Comparison of ENCODE assay signal across 1 cellular context in the genomic region with DNA sequence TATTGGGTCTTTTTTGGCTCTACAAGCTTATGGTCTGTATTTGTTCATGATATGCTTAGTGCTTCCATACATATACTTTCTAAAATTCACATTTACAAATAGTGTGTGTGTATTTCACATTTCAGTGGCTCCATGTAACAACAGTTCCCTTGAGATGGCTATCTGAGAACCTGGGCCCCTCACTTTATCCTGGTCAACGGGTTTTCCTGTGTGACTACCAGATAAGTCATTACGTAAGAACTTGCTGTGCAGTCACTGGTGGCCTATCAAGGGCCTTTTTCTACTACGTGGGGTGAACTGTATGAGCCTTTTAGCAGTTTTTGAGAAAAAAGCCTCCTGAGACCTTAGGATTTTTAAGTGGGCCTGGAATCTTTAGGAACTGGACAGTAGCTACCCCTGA.
A peak's percentile ranks its signal among the peaks of the same experiment; 100 is the strongest.
TF ChIP-seq lines count a peak whose summit lies in the region.

No MANE protein-coding gene starts in this region.

TF ChIP-seq in endothelial cell of umbilical vein, 7 proteins besides CTCF, POLR2A, EP300 and RAD21:
- TF ChIP-seq GATA2 (IDR thresholded peaks at IDR 0.05; ENCODE audit: insufficient read depth, insufficient read length, low read depth, low read length) (peak; percentile 72), EZH2 (IDR thresholded peaks at IDR 0.05; ENCODE audit: borderline replicate concordance, low read depth, low read length, severe bottlenecking) (no peak)
